ENCODE assay signal across 8 cellular contexts in the genomic region with DNA sequence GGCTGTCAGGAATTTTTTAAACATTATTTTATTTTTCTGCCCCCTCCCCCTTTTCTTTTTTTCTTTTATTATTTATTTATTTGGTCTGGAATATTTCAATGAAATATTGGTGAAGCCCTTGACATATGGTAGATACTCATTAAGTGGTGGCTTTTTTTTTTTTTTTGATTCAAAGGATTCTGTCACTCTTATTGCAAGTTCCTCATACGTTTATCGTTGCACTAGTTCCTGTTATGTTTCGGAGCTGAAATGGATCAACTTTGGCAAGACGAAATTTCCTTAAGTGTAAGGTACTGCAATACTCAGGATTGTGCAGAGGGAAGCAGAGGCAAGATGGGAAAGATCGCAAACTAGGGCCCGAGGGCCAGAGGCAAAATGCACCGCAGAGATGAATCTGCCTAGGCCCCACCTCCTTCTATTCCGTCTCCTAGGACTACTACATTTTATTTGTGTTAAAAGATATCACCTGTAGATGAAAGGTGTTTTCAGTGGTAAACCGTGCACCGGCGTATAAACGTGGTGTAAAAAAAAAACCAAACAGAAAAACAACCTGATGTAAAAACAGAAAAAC. TPM values are rescaled to one million over a fixed set of nuclear protein-coding genes. Genes with fewer than 3 reads are reported as not detected.
DNase-seq lines count a peak whose midpoint lies in the region; ATAC-seq and TF ChIP-seq lines count a peak whose summit lies in the region.

No MANE protein-coding gene starts in this region.

- TF ChIP-seq POLR2A in prostate gland (IDR thresholded peaks at IDR 0.05), result no peak

- H3K4me3 ChIP-seq in heart right ventricle (peak overlapping the region; percentile 8 to 92 (median 88)), prostate gland (peak overlapping the region; percentile 79 to 80)

- ATAC-seq in HG02610 (IDR thresholded peaks at IDR 0.05; ENCODE audit: unreplicated experiment) (peak; percentile 13), heart right ventricle (peak in 5 of 8 donors; percentile 6 to 20 (median 16))

- TF ChIP-seq CTCF in heart right ventricle (IDR thresholded peaks at IDR 0.05) (no peak), prostate gland (IDR thresholded peaks at IDR 0.05) (no peak)

- peak; percentile 12 for DNase-seq in DMS153 (lab: John Stamatoyannopoulos, UW)
- no peak for DNase-seq in DMS153 treated with DMSO at 0.1 percent for 48 hours (lab: John Stamatoyannopoulos, UW; ENCODE audit: unreplicated experiment)
- DNase-seq in NCI-H524 treated with DMSO at 0.1 percent for 48 hours (lab: John Stamatoyannopoulos, UW), result peak; percentile 71
- peak; percentile 37 for DNase-seq in activated naive CD4-positive, alpha-beta T cell treated with anti-CD3 and anti-CD28 coated beads, Interleukin-2, amount 50 U/mL, for 16 hours
- DNase-seq in heart right ventricle, result no peak
- DNase-seq in prostate gland (ENCODE audit: low spot score), result no peak
- no peak for DNase-seq in effector CD8-positive, alpha-beta T cell (lab: John Stamatoyannopoulos, UW)

- intact Hi-C loops in heart right ventricle (cut with DNase I), result loop anchor here (2.0 to 10.0 kb wide), 10 partner anchors 65 to 895 kb away; partner anchors contain the start of genes C15orf61 (in 3 of the 10) and MAP2K5 (in 1 of the 10)
- intact Hi-C loops in prostate gland (cut with DNase I), result loop anchor here (5.0 to 10.0 kb wide), 3 partner anchors 295 to 892 kb away; partner anchors contain the start of genes C15orf61 and MAP2K5

- H3K27ac ChIP-seq in heart right ventricle, result peak overlapping the region in 9 of 10 donors; percentile 94 to 98 (median 96)
- peak overlapping the region; percentile 96 to 97 for H3K27ac ChIP-seq in prostate gland

- WGBS in heart right ventricle, 2 donors, result 0 to 1% methylated on average over 12 of the region's 12 CpGs
- WGBS in prostate gland, result under 1% methylated on average over 12 of the region's 12 CpGs

- no peaks in the 10 kb centered on the region for H3K36me3 ChIP-seq in heart right ventricle
- H3K36me3 ChIP-seq in prostate gland, result no peaks in the 10 kb centered on the region

- H3K27me3 ChIP-seq in heart right ventricle (peaks cover 2 to 20% (median 18%) of the 10 kb centered on the region in 7 donors), prostate gland (replicated peaks; ENCODE audit: insufficient read depth) (no peaks in the 10 kb centered on the region)

- H3K9me3 ChIP-seq in heart right ventricle (no peaks in the 10 kb centered on the region), prostate gland (no peaks in the 10 kb centered on the region)

- H3K4me1 ChIP-seq in heart right ventricle, result peaks cover 12 to 46% (median 36%) of the 10 kb centered on the region in 9 donors
- peaks cover 8% of the 10 kb centered on the region for H3K4me1 ChIP-seq in prostate gland (replicated peaks)

RNA-seq across cellular contexts. Expression of gene RNU6-1, which starts 0.4 kb away (rescaled TPM):
- not detected for total RNA-seq in heart right ventricle
- polyA plus RNA-seq in heart right ventricle, result not detected
- total RNA-seq in prostate gland, result not detected

RNA-seq across cellular contexts. Expression of gene SKOR1, which starts 14.1 kb away (rescaled TPM):
- total RNA-seq in heart right ventricle, result under 1 TPM; 0.07 to 0.40 (median 0.16) TPM
- polyA plus RNA-seq in heart right ventricle, result under 1 TPM; 0.15 to 0.16 TPM
- total RNA-seq in prostate gland, result 1 to 10 TPM in 1 of 2 donors, under 1 TPM in 1; 0.59 to 1.7 TPM

Comparison
In these comparisons a context has a peak if more than half of its experiments do, and no peak if none do; other contexts are left out.
1. DNase-seq: peak in DMS153 (single experiment), NCI-H524 treated with DMSO at 0.1 percent for 48 hours (single experiment) and activated naive CD4-positive, alpha-beta T cell treated with anti-CD3 and anti-CD28 coated beads, Interleukin-2, amount 50 U/mL, for 16 hours (single experiment); none in DMS153 treated with DMSO at 0.1 percent for 48 hours (single experiment), heart right ventricle (0 of 2), prostate gland (single experiment) and effector CD8-positive, alpha-beta T cell (single experiment).